Comparison of ENCODE assay signal across 1 cellular context in the genomic region with DNA sequence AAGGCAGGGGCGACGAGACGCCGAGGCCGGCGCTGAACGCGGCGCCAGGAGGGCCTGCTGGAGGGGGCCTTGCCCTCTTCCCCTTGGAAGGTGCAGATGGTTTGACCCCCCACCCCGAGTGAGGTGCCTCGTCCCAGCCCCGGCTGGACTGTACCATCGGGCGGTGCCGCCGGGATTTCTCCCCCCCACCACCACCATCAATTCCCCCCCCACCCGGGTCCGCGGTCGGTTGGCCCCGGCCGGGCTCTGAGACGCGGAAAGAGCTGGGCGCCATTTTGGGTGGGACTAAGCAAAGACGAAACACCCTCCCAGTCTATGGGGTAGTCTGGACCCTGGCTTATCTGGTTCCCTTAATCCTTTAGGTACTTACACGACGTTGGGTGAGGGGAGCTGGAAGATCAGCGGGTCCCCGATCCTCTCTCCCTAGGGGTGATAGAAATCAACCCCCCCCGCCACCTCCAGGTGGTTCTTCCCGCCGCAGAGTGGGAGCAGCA.
TF ChIP-seq lines count a peak whose summit lies in the region.

A gene with protein sequence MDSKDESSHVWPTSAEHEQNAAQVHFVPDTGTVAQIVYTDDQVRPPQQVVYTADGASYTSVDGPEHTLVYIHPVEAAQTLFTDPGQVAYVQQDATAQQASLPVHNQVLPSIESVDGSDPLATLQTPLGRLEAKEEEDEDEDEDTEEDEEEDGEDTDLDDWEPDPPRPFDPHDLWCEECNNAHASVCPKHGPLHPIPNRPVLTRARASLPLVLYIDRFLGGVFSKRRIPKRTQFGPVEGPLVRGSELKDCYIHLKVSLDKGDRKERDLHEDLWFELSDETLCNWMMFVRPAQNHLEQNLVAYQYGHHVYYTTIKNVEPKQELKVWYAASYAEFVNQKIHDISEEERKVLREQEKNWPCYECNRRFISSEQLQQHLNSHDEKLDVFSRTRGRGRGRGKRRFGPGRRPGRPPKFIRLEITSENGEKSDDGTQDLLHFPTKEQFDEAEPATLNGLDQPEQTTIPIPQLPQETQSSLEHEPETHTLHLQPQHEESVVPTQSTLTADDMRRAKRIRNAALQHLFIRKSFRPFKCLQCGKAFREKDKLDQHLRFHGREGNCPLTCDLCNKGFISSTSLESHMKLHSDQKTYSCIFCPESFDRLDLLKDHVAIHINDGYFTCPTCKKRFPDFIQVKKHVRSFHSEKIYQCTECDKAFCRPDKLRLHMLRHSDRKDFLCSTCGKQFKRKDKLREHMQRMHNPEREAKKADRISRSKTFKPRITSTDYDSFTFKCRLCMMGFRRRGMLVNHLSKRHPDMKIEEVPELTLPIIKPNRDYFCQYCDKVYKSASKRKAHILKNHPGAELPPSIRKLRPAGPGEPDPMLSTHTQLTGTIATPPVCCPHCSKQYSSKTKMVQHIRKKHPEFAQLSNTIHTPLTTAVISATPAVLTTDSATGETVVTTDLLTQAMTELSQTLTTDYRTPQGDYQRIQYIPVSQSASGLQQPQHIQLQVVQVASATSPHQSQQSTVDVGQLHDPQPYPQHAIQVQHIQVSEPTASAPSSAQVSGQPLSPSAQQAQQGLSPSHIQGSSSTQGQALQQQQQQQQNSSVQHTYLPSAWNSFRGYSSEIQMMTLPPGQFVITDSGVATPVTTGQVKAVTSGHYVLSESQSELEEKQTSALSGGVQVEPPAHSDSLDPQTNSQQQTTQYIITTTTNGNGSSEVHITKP (minus strand): TSS at position 484 of the 494 bp plus-strand sequence. CDS start 41,871 bp downstream, outside the sequence.

TF ChIP-seq in GM12878, 131 proteins besides CTCF, POLR2A, EP300 and RAD21 (continued from another document):
- TF ChIP-seq, protein P1, sequence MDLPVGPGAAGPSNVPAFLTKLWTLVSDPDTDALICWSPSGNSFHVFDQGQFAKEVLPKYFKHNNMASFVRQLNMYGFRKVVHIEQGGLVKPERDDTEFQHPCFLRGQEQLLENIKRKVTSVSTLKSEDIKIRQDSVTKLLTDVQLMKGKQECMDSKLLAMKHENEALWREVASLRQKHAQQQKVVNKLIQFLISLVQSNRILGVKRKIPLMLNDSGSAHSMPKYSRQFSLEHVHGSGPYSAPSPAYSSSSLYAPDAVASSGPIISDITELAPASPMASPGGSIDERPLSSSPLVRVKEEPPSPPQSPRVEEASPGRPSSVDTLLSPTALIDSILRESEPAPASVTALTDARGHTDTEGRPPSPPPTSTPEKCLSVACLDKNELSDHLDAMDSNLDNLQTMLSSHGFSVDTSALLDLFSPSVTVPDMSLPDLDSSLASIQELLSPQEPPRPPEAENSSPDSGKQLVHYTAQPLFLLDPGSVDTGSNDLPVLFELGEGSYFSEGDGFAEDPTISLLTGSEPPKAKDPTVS (IDR thresholded peaks at IDR 0.05; ENCODE audit: low read depth, low read length) = 0 out of 2 replicates have a peak, but pooled peaks have one; percentile 8
- TF ChIP-seq PAX5 (IDR thresholded peaks at IDR 0.05; ENCODE audit: borderline replicate concordance, low read depth, low read length) (no peak), NRF1 (conservative IDR thresholded peaks at IDR 0.05; ENCODE audit: low read depth, low read length) (no peak), MTA3 (IDR thresholded peaks at IDR 0.05; ENCODE audit: borderline replicate concordance, low read length) (no peak), NFXL1 (IDR thresholded peaks at IDR 0.05; ENCODE audit: borderline replicate concordance) (no peak), NR2C1 (IDR thresholded peaks at IDR 0.05) (peak; percentile 51; the same call in 1 of the 2 replicates), TCF3 (IDR thresholded peaks at IDR 0.05; ENCODE audit: borderline replicate concordance, insufficient read depth, low read depth, low read length) (no peak), SREBF2 (IDR thresholded peaks at IDR 0.05; ENCODE audit: low read length) (no peak), JUND (IDR thresholded peaks at IDR 0.05; ENCODE audit: low read depth, low read length) (peak; percentile 97), ZZZ3 (IDR thresholded peaks at IDR 0.05; ENCODE audit: control insufficient read depth, insufficient read length, low read depth) (no peak), CBFB (IDR thresholded peaks at IDR 0.05; ENCODE audit: low read depth) (peak; percentile 55; the same call in 1 of the 2 replicates), WRNIP1 (IDR thresholded peaks at IDR 0.05; ENCODE audit: borderline replicate concordance, low read depth, low read length) (no peak), EGR1 (IDR thresholded peaks at IDR 0.05; ENCODE audit: borderline replicate concordance in 1 of 2, low read depth in 2 of 2, low read length in 2 of 2) (peak in 1 of 2 experiments; percentile 60; a peak in 1 of 3 replicates), KLF5 (IDR thresholded peaks at IDR 0.05; ENCODE audit: partially characterized antibody) (peak; percentile 98), CHD1 (IDR thresholded peaks at IDR 0.05; ENCODE audit: low read depth, low read length) (peak; percentile 97)
- TF ChIP-seq, protein P2, sequence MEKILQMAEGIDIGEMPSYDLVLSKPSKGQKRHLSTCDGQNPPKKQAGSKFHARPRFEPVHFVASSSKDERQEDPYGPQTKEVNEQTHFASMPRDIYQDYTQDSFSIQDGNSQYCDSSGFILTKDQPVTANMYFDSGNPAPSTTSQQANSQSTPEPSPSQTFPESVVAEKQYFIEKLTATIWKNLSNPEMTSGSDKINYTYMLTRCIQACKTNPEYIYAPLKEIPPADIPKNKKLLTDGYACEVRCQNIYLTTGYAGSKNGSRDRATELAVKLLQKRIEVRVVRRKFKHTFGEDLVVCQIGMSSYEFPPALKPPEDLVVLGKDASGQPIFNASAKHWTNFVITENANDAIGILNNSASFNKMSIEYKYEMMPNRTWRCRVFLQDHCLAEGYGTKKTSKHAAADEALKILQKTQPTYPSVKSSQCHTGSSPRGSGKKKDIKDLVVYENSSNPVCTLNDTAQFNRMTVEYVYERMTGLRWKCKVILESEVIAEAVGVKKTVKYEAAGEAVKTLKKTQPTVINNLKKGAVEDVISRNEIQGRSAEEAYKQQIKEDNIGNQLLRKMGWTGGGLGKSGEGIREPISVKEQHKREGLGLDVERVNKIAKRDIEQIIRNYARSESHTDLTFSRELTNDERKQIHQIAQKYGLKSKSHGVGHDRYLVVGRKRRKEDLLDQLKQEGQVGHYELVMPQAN (conservative IDR thresholded peaks at IDR 0.05) = 0 out of 2 replicates have a peak, but pooled peaks have one; percentile 51
- TF ChIP-seq, protein P3, sequence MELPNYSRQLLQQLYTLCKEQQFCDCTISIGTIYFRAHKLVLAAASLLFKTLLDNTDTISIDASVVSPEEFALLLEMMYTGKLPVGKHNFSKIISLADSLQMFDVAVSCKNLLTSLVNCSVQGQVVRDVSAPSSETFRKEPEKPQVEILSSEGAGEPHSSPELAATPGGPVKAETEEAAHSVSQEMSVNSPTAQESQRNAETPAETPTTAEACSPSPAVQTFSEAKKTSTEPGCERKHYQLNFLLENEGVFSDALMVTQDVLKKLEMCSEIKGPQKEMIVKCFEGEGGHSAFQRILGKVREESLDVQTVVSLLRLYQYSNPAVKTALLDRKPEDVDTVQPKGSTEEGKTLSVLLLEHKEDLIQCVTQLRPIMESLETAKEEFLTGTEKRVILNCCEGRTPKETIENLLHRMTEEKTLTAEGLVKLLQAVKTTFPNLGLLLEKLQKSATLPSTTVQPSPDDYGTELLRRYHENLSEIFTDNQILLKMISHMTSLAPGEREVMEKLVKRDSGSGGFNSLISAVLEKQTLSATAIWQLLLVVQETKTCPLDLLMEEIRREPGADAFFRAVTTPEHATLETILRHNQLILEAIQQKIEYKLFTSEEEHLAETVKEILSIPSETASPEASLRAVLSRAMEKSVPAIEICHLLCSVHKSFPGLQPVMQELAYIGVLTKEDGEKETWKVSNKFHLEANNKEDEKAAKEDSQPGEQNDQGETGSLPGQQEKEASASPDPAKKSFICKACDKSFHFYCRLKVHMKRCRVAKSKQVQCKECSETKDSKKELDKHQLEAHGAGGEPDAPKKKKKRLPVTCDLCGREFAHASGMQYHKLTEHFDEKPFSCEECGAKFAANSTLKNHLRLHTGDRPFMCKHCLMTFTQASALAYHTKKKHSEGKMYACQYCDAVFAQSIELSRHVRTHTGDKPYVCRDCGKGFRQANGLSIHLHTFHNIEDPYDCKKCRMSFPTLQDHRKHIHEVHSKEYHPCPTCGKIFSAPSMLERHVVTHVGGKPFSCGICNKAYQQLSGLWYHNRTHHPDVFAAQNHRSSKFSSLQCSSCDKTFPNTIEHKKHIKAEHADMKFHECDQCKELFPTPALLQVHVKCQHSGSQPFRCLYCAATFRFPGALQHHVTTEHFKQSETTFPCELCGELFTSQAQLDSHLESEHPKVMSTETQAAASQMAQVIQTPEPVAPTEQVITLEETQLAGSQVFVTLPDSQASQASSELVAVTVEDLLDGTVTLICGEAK (IDR thresholded peaks at IDR 0.05; ENCODE audit: borderline replicate concordance) = 0 out of 2 replicates have a peak, but pooled peaks have one; percentile 23
- TF ChIP-seq, protein P4, sequence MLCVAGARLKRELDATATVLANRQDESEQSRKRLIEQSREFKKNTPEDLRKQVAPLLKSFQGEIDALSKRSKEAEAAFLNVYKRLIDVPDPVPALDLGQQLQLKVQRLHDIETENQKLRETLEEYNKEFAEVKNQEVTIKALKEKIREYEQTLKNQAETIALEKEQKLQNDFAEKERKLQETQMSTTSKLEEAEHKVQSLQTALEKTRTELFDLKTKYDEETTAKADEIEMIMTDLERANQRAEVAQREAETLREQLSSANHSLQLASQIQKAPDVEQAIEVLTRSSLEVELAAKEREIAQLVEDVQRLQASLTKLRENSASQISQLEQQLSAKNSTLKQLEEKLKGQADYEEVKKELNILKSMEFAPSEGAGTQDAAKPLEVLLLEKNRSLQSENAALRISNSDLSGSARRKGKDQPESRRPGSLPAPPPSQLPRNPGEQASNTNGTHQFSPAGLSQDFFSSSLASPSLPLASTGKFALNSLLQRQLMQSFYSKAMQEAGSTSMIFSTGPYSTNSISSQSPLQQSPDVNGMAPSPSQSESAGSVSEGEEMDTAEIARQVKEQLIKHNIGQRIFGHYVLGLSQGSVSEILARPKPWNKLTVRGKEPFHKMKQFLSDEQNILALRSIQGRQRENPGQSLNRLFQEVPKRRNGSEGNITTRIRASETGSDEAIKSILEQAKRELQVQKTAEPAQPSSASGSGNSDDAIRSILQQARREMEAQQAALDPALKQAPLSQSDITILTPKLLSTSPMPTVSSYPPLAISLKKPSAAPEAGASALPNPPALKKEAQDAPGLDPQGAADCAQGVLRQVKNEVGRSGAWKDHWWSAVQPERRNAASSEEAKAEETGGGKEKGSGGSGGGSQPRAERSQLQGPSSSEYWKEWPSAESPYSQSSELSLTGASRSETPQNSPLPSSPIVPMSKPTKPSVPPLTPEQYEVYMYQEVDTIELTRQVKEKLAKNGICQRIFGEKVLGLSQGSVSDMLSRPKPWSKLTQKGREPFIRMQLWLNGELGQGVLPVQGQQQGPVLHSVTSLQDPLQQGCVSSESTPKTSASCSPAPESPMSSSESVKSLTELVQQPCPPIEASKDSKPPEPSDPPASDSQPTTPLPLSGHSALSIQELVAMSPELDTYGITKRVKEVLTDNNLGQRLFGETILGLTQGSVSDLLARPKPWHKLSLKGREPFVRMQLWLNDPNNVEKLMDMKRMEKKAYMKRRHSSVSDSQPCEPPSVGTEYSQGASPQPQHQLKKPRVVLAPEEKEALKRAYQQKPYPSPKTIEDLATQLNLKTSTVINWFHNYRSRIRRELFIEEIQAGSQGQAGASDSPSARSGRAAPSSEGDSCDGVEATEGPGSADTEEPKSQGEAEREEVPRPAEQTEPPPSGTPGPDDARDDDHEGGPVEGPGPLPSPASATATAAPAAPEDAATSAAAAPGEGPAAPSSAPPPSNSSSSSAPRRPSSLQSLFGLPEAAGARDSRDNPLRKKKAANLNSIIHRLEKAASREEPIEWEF (IDR thresholded peaks at IDR 0.05; ENCODE audit: insufficient replicate concordance, low read depth, low read length) = no peak
- TF ChIP-seq, protein P5, sequence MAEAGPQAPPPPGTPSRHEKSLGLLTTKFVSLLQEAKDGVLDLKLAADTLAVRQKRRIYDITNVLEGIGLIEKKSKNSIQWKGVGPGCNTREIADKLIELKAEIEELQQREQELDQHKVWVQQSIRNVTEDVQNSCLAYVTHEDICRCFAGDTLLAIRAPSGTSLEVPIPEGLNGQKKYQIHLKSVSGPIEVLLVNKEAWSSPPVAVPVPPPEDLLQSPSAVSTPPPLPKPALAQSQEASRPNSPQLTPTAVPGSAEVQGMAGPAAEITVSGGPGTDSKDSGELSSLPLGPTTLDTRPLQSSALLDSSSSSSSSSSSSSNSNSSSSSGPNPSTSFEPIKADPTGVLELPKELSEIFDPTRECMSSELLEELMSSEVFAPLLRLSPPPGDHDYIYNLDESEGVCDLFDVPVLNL (IDR thresholded peaks at IDR 0.05; ENCODE audit: low read depth, low read length) = 0 out of 2 replicates have a peak, but pooled peaks have one; percentile 37
